1 cellular context compared by ENCODE assay signal in the genomic region with DNA sequence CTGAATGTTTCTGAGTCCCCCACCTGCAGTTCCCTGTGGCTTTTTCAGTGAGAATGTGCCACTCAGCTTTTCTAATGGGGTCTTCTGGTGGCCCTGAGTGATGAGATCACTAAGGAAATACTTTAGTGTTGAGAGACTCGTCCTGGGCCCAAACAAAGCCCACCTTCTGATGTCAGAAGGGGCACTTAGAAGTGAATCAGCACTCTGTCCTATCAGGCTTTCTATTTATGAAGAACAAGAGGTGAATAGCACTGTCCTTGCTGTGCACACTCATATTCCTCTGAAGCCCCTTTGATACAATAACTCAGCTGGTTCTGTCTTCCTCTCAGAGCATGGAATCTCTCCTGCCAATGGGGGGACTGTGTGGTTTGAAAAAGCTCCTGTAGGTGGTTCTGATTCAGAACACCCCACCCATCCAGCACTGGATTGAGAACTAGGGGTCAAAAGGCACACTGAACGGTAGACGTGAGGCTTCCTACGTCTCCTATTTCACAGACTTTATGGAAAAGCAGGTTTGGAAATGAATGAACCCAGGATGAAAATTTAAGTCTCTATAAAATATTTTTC.
TF ChIP-seq lines count a peak whose summit lies in the region.

No MANE protein-coding gene starts in this region.

TF ChIP-seq in endothelial cell of umbilical vein, 7 proteins besides CTCF, POLR2A, EP300 and RAD21 (continued from another document):
- TF ChIP-seq, protein P1, sequence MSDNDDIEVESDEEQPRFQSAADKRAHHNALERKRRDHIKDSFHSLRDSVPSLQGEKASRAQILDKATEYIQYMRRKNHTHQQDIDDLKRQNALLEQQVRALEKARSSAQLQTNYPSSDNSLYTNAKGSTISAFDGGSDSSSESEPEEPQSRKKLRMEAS (IDR thresholded peaks at IDR 0.05; ENCODE audit: insufficient read depth, insufficient read length), result no peak
- TF ChIP-seq EZH2 (IDR thresholded peaks at IDR 0.05; ENCODE audit: borderline replicate concordance, low read depth, low read length, severe bottlenecking) (no peak), JUN (IDR thresholded peaks at IDR 0.05; ENCODE audit: borderline replicate concordance, insufficient read depth, insufficient read length, low read depth) (no peak), FOS (IDR thresholded peaks at IDR 0.05; ENCODE audit: borderline replicate concordance, insufficient read depth, low read length) (no peak), POLR2AphosphoS5 (IDR thresholded peaks at IDR 0.05; ENCODE audit: insufficient read depth, low read depth, low read length) (no peak)
TF ChIP-seq in endothelial cell of umbilical vein: peak in this region for 0.
